In genomic region chr10:71771204-71771603, GRCh38 we compare ENCODE assay signal across 9 cellular contexts. TPM values are rescaled to one million over a fixed set of nuclear protein-coding genes. Genes with fewer than 3 reads are reported as not detected.
DNase-seq lines count a peak whose midpoint lies in the region; ATAC-seq and TF ChIP-seq lines count a peak whose summit lies in the region.
"Had no signal": no experiment of that assay in that cellular context is flagged by ENCODE, and none has a peak within 500 bp of the region (broad histone marks: within the 10 kb centered on the region; RNA-seq: fewer than 3 reads in every experiment).

No MANE protein-coding gene starts in this region.

- no peak for ATAC-seq in activated naive CD8-positive, alpha-beta T cell treated with anti-CD3 and anti-CD28 coated beads, Interleukin-2, amount 50 U/mL, for 24 hours
- no peak for ATAC-seq in right lobe of liver
- ATAC-seq in HG03521 (IDR thresholded peaks at IDR 0.05; ENCODE audit: unreplicated experiment) = no peak

- TF ChIP-seq CTCF in Loucy (conservative IDR thresholded peaks at IDR 0.05; ENCODE audit: low read length) = no peak
- TF ChIP-seq CTCF in right lobe of liver (IDR thresholded peaks at IDR 0.05) = no peak

- intact Hi-C loops in right lobe of liver (cut with DNase I) = no loop called here

- H2AFZ ChIP-seq in Loucy (ENCODE audit: low read length) = no peak overlapping the region

- H3F3A ChIP-seq in Loucy (ENCODE audit: low read depth) = peaks cover 15% of the 10 kb centered on the region

- peaks cover 86% of the 10 kb centered on the region for H3K4me1 Mint-ChIP-seq in activated naive CD8-positive, alpha-beta T cell treated with anti-CD3 and anti-CD28 coated beads, Interleukin-2, amount 50 U/mL, for 24 hours

- H3K4me2 ChIP-seq in Loucy (ENCODE audit: low read depth, low read length, poor library complexity, severe bottlenecking) = peak overlapping the region; percentile 67

- H3K9me3 Mint-ChIP-seq in activated naive CD8-positive, alpha-beta T cell treated with anti-CD3 and anti-CD28 coated beads, Interleukin-2, amount 50 U/mL, for 24 hours = no peaks in the 10 kb centered on the region

- H3K36me3 ChIP-seq in Loucy (ENCODE audit: insufficient read depth, low read length) = no peaks in the 10 kb centered on the region
- H3K36me3 ChIP-seq in right lobe of liver = no peaks in the 10 kb centered on the region
- H3K36me3 ChIP-seq in subcutaneous abdominal adipose tissue (ENCODE audit: control insufficient read depth in 5 of 5, insufficient read depth in 5 of 5, low read length in 5 of 5) = peaks cover 0 to 7% (median 4%) of the 10 kb centered on the region in 5 donors

- H3K27ac ChIP-seq in right lobe of liver (peak overlapping the region; percentile 78 to 84 (median 79)), subcutaneous abdominal adipose tissue (ENCODE audit: low read depth, low read length) (peak overlapping the region; percentile 96)

- peaks cover 38% of the 10 kb centered on the region for H3K36me3 Mint-ChIP-seq in activated naive CD8-positive, alpha-beta T cell treated with anti-CD3 and anti-CD28 coated beads, Interleukin-2, amount 50 U/mL, for 24 hours (ENCODE audit: low read depth)

- H3K27ac Mint-ChIP-seq in activated naive CD8-positive, alpha-beta T cell treated with anti-CD3 and anti-CD28 coated beads, Interleukin-2, amount 50 U/mL, for 24 hours = peak overlapping the region; percentile 95

- H4K20me1 ChIP-seq in Loucy (ENCODE audit: insufficient read depth, low read length, poor library complexity, severe bottlenecking) = no peaks in the 10 kb centered on the region

- DNase-seq in activated naive CD8-positive, alpha-beta T cell treated with anti-CD3 and anti-CD28 coated beads, Interleukin-2, amount 50 U/mL, for 24 hours = no peak
- DNase-seq in right lobe of liver = no peak
- DNase-seq in mucosa of gallbladder (ENCODE audit: low spot score) = no peak
- no peak for DNase-seq in NCI-H1930 (lab: John Stamatoyannopoulos, UW)
- DNase-seq: NCI-H748 treated with DMSO at 0.1 percent for 48 hours had no signal

- no peak for TF ChIP-seq POLR2A in right lobe of liver (IDR thresholded peaks at IDR 0.05)

- no peaks in the 10 kb centered on the region for H3K9me2 ChIP-seq in Loucy (replicated peaks; ENCODE audit: low read depth, low read length)

- 0% methylated on average over 1 of the region's 2 CpGs for WGBS in right lobe of liver (ENCODE audit: insufficient coverage, low coverage, low lambda C conversion rate, missing lambda C conversion rate)

- H3K9ac ChIP-seq in Loucy (ENCODE audit: low read depth, low read length, poor library complexity, severe bottlenecking) (peak overlapping the region; percentile 61), subcutaneous abdominal adipose tissue (ENCODE audit: low read length in 5 of 5) (peak overlapping the region; percentile 0 to 95 (median 80))

- H3K4me1 ChIP-seq in Loucy (ENCODE audit: insufficient read depth, low read length, poor library complexity, severe bottlenecking) = peaks cover 83% of the 10 kb centered on the region
- peaks cover 0 to 26% (median 8%) of the 10 kb centered on the region in 4 donors for H3K4me1 ChIP-seq in right lobe of liver
- H3K4me1 ChIP-seq in subcutaneous abdominal adipose tissue (ENCODE audit: control insufficient read depth in 5 of 5, insufficient read depth in 5 of 5, low read length in 5 of 5) = peaks cover 37 to 97% (median 93%) of the 10 kb centered on the region in 5 donors

- no peaks in the 10 kb centered on the region; the same call in 1 of the 2 replicates for H3K79me2 ChIP-seq in Loucy (ENCODE audit: insufficient read depth, low read length)

- peak overlapping the region; percentile 71 for H3K4me3 ChIP-seq in Loucy (ENCODE audit: low read length, poor library complexity, severe bottlenecking)
- H3K4me3 ChIP-seq in right lobe of liver = peak overlapping the region in 1 of 3 donors; percentile 56
- H3K4me3 ChIP-seq in subcutaneous abdominal adipose tissue (ENCODE audit: low read depth in 1 of 5, low read length in 5 of 5) = peak overlapping the region; percentile 83 to 98 (median 86)

- H3K4me3 Mint-ChIP-seq in activated naive CD8-positive, alpha-beta T cell treated with anti-CD3 and anti-CD28 coated beads, Interleukin-2, amount 50 U/mL, for 24 hours = peak overlapping the region; percentile 87

- H3K9me3 ChIP-seq in Loucy (ENCODE audit: insufficient read depth, low read depth, low read length) (no peaks in the 10 kb centered on the region), right lobe of liver (no peaks in the 10 kb centered on the region), subcutaneous abdominal adipose tissue (ENCODE audit: control insufficient read depth in 5 of 5, low read length in 5 of 5) (no peaks in the 10 kb centered on the region)

- H3K27me3 ChIP-seq in Loucy (ENCODE audit: insufficient read depth, low read length, poor library complexity, severe bottlenecking) = no peaks in the 10 kb centered on the region
- no peaks in the 10 kb centered on the region for H3K27me3 ChIP-seq in right lobe of liver
- H3K27me3 ChIP-seq in subcutaneous abdominal adipose tissue (ENCODE audit: control insufficient read depth in 5 of 5, insufficient read depth in 4 of 5, low read length in 5 of 5) = no peaks in the 10 kb centered on the region

- no peaks in the 10 kb centered on the region for H3K27me3 Mint-ChIP-seq in activated naive CD8-positive, alpha-beta T cell treated with anti-CD3 and anti-CD28 coated beads, Interleukin-2, amount 50 U/mL, for 24 hours

RNA-seq across cellular contexts. Expression of gene VSIR, which starts 2.1 kb away (rescaled TPM):
- total RNA-seq in right lobe of liver (10 to 100 TPM in 3 of 6 experiments, 1 to 10 TPM in 3; 6.1 to 17.1 (median 10.1) TPM), mucosa of gallbladder (83.9 TPM)

RNA-seq across cellular contexts. Expression of gene C10orf105, which starts 51.6 kb away (rescaled TPM):
- total RNA-seq in right lobe of liver = under 1 TPM in 1 of 6 experiments, not detected in 5; 0.05 TPM
- 0.06 TPM for total RNA-seq in mucosa of gallbladder
- total RNA-seq: bronchial epithelial cell had no signal
